Comparison of ENCODE assay signal across 13 cellular contexts in the genomic region with DNA sequence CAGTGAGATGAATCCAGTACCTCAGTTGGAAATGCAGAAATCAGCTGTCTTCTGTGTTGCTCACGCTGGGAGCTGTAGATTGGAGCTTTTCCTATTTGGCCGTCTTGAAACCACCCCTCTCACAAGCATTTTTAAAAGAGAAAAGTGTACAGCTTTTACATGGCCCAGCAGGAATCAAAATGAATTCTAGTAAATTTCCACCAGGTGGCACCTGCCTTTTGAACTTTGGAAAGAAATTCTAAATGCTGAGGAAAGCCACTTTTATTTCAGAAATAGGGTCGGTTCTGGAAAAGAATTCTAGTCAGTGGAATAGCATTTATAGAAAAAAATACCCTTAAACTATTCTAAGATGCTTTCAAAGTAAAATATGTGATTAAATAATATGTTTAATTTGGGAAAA.
A peak's percentile ranks its signal among the peaks of the same experiment; 100 is the strongest.
DNase-seq lines count a peak whose midpoint lies in the region; ATAC-seq and TF ChIP-seq lines count a peak whose summit lies in the region.
"Had no signal": no experiment of that assay in that cellular context is flagged by ENCODE, and none has a peak within 500 bp of the region (broad histone marks: within the 10 kb centered on the region; RNA-seq: fewer than 3 reads in every experiment).

No MANE protein-coding gene starts in this region.

- H3K4me2 ChIP-seq in IMR-90 (ENCODE audit: low read depth, low read length), result no peak overlapping the region

- no TSS peak for BruUV-seq in IMR-90 (replicated peaks; lab: Mats Ljungman, UMichigan)

- no peak overlapping the region for H3K56ac ChIP-seq in IMR-90 (ENCODE audit: extremely low read depth, insufficient read depth, low read length)

- TF ChIP-seq RAD21 in IMR-90 (IDR thresholded peaks at IDR 0.05; ENCODE audit: low read length), result no peak; the same call in 1 of the 2 replicates

- no peak overlapping the region; a peak in 1 of 4 replicates for H4K8ac ChIP-seq in IMR-90 (ENCODE audit: low read depth in 2 of 2, low read length in 2 of 2)

- H2BK120ac ChIP-seq in IMR-90 (ENCODE audit: low read depth, low read length), result no peak overlapping the region

- no peak for TF ChIP-seq POLR2A in IMR-90 (IDR thresholded peaks at IDR 0.05; ENCODE audit: low read depth, low read length)

- no peak overlapping the region for H3K4ac ChIP-seq in IMR-90 (ENCODE audit: low read depth, low read length)

- no peak overlapping the region for H2AK9ac ChIP-seq in IMR-90 (replicated peaks; ENCODE audit: low read depth, low read length, poor library complexity)

- H3K36me3 ChIP-seq in IMR-90 (ENCODE audit: control insufficient read depth, insufficient read depth, low read length), result no peaks in the 10 kb centered on the region

- no peaks in the 10 kb centered on the region for H3K27me3 ChIP-seq in IMR-90 (ENCODE audit: control insufficient read depth, insufficient read depth, low read length)

- H2BK15ac ChIP-seq in IMR-90 (ENCODE audit: low read depth, low read length), result no peak overlapping the region

- POLR2A ChIA-PET in IMR-90 (lab: Charles Lee; ENCODE audit: unreplicated experiment), result interaction anchor here (0.6 kb wide), 1 partner anchor 468 kb away, joined by 3 read pairs; no protein-coding TSS in a partner anchor

- H4K91ac ChIP-seq in IMR-90 (ENCODE audit: insufficient read depth, low read depth, low read length), result no peak overlapping the region

- H3K23ac ChIP-seq in IMR-90 (ENCODE audit: low read depth, low read length), result no peak overlapping the region

- H3K14ac ChIP-seq in IMR-90 (replicated peaks; ENCODE audit: low read depth, low read length), result no peak overlapping the region

- H4K20me1 ChIP-seq in IMR-90 (ENCODE audit: insufficient read depth, low read length), result no peaks in the 10 kb centered on the region

- CTCF ChIA-PET in IMR-90 (lab: Yijun Ruan, JAX), result interaction anchor here (0.6 kb wide), 1 partner anchor 121 kb away, joined by 3 read pairs; no protein-coding TSS in a partner anchor

- H3K4me1 ChIP-seq in IMR-90 (ENCODE audit: control insufficient read depth, insufficient read depth, low read length), result no peaks in the 10 kb centered on the region

- H3K4me3 ChIP-seq in IMR-90 (ENCODE audit: insufficient read depth, low read depth, low read length) (no peak overlapping the region), astrocyte of the cerebellum (ENCODE audit: low read depth, low read length) (no peak overlapping the region)
- H3K4me3 ChIP-seq: coronary artery had no signal

- peak; percentile 1 for DNase-seq in COLO829 (ENCODE audit: low spot score)
- no peak for DNase-seq in IMR-90
- DNase-seq in astrocyte of the cerebellum (ENCODE audit: low read depth), result no peak
- peak; percentile 2 to 23 for DNase-seq in lung microvascular endothelial cell (ENCODE audit: low read depth in 2 of 2)
- DNase-seq in CD1c-positive myeloid dendritic cell (ENCODE audit: extremely low spot score), result no peak
- DNase-seq in NCI-H2107 (lab: John Stamatoyannopoulos, UW), result no peak
- DNase-seq in cerebellar nuclear complex (lab: John Stamatoyannopoulos, UW), result no peak
- DNase-seq: activated CD4-positive, CD25-positive, alpha-beta regulatory T cell; DMS153; hypothalamus; NCI-H1092 had no signal

- H2AK5ac ChIP-seq in IMR-90 (ENCODE audit: low read depth, low read length), result no peak overlapping the region

- no peaks in the 10 kb centered on the region for H3K79me1 ChIP-seq in IMR-90 (ENCODE audit: low read depth in 1 of 2, low read length in 2 of 2)

- WGBS in IMR-90 (ENCODE audit: extremely low coverage in 2 of 2, insufficient read length in 1 of 2), 2 experiments, result no CpG with 5 or more reads among the region's 3 CpGs

- dilution Hi-C loops in IMR-90 (cut with HindIII; ENCODE audit: low sequenced_read_pairs, unreplicated experiment), result no loop called here

- no peak overlapping the region for H2BK5ac ChIP-seq in IMR-90 (ENCODE audit: low read depth, low read length, poor library complexity, severe bottlenecking)

- H3K9ac ChIP-seq in IMR-90 (ENCODE audit: low read depth, low read length), result no peak overlapping the region

- no peak overlapping the region for H3K18ac ChIP-seq in IMR-90 (ENCODE audit: low read depth, low read length)

- H4K5ac ChIP-seq in IMR-90 (ENCODE audit: low read depth, low read length), result no peak overlapping the region

- no peaks in the 10 kb centered on the region for H3K9me3 ChIP-seq in IMR-90 (ENCODE audit: control insufficient read depth, insufficient read depth, low read length)

- no peak overlapping the region for H3K27ac ChIP-seq in IMR-90 (ENCODE audit: insufficient read depth, low read length)
- H3K27ac ChIP-seq: coronary artery had no signal

- TF ChIP-seq CTCF in IMR-90 (conservative IDR thresholded peaks at IDR 0.05; ENCODE audit: low read depth, low read length) (peak; percentile 34; the same call in 1 of the 2 replicates), astrocyte of the cerebellum (IDR thresholded peaks at IDR 0.05; ENCODE audit: low read depth, low read length, missing control alignments) (peak; percentile 12)

- intact Hi-C loops in IMR-90 (cut with micrococcal nuclease), result no loop called here

- H2AFZ ChIP-seq in IMR-90 (replicated peaks; ENCODE audit: low read length, poor library complexity), result no peak overlapping the region

- no peak overlapping the region for H2BK20ac ChIP-seq in IMR-90 (ENCODE audit: low read depth, low read length)

- ATAC-seq in IMR-90 (ENCODE audit: low read depth) (no peak), HG02759 (IDR thresholded peaks at IDR 0.05; ENCODE audit: unreplicated experiment) (no peak)

- H3K9me1 ChIP-seq in IMR-90 (ENCODE audit: insufficient read depth, low read length), result no peaks in the 10 kb centered on the region

- in situ Hi-C loops in IMR-90 (cut with MboI; ENCODE audit: low sequenced_read_pairs), result no loop called here
- in situ Hi-C loops in astrocyte of the cerebellum (cut with HindIII; ENCODE audit: low sequenced_read_pairs), result no loop called here

TF ChIP-seq in IMR-90, 13 proteins besides CTCF, POLR2A, EP300 and RAD21:
- TF ChIP-seq SMC3 (IDR thresholded peaks at IDR 0.05; ENCODE audit: low read depth, low read length) (0 out of 2 replicates have a peak, but pooled peaks have one; percentile 27), FOS (IDR thresholded peaks at IDR 0.05; ENCODE audit: low read depth, low read length) (no peak)

Comparison
In these comparisons a context has a peak if more than half of its experiments do, and no peak if none do; other contexts are left out.
1. DNase-seq: peak in COLO829 (single experiment) and lung microvascular endothelial cell (2 of 2); none in IMR-90 (single experiment), astrocyte of the cerebellum (single experiment), CD1c-positive myeloid dendritic cell (single experiment), NCI-H2107 (single experiment) and cerebellar nuclear complex (0 of 2).